In genomic region chr6:110415297-110415916, GRCh38 we compare ENCODE assay signal across 8 cellular contexts. TPM values are rescaled to one million over a fixed set of nuclear protein-coding genes. Genes with fewer than 3 reads are reported as not detected.
DNase-seq lines count a peak whose midpoint lies in the region; ATAC-seq and TF ChIP-seq lines count a peak whose summit lies in the region.

Gene DDO, minus strand, starts transcription at chr6:110415575. Its CDS starts 2,113 bp downstream, at chr6:110413462.

- 90 to 96% methylated on average over 4 to 10 of the region's 10 CpGs for WGBS in endodermal cell (ENCODE audit: insufficient coverage in 1 of 2, insufficient read length in 1 of 2), 2 experiments

- H3K4me3 ChIP-seq in Peyer's patch (peak within 1 kb of the TSS in 3 of 4 donors; percentile 18 to 59 (median 51)), endodermal cell (ENCODE audit: low read length) (no peak within 1 kb of the TSS)

- H3K9me3 ChIP-seq in Peyer's patch (no peaks in the 10 kb centered on the region), endodermal cell (ENCODE audit: control insufficient read depth, low read length) (peaks cover 5% of the 10 kb centered on the region)

- peak within 1 kb of the TSS in 3 of 4 donors; percentile 60 to 86 (median 74) for H3K27ac ChIP-seq in Peyer's patch
- no peak within 1 kb of the TSS for H3K27ac ChIP-seq in endodermal cell (ENCODE audit: low read depth, low read length)

- TF ChIP-seq CTCF in Peyer's patch (IDR thresholded peaks at IDR 0.05) (no peak), endodermal cell (conservative IDR thresholded peaks at IDR 0.05) (no peak)

- H3K36me3 Mint-ChIP-seq in naive B cell (no peaks in the 10 kb centered on the region), endodermal cell (ENCODE audit: low read depth) (no peaks in the 10 kb centered on the region)

- no peak for TF ChIP-seq POLR2A in Peyer's patch (IDR thresholded peaks at IDR 0.05)
- peak; percentile 29 for TF ChIP-seq POLR2A in erythroblast (IDR thresholded peaks at IDR 0.05; ENCODE audit: low read length)

- H3K36me3 ChIP-seq in Peyer's patch (no peaks in the 10 kb centered on the region), endodermal cell (ENCODE audit: control insufficient read depth, insufficient read depth, low read length) (no peaks in the 10 kb centered on the region)

- no peaks in the 10 kb centered on the region for H3K9me3 Mint-ChIP-seq in naive B cell
- H3K9me3 Mint-ChIP-seq in endodermal cell = peaks cover 6% of the 10 kb centered on the region

- ATAC-seq in naive B cell (ENCODE audit: low read depth in 2 of 2) = peak in 1 of 2 donors; percentile 27

- peaks cover 3 to 8% (median 6%) of the 10 kb centered on the region in 3 donors for H3K27me3 Mint-ChIP-seq in naive B cell
- no peaks in the 10 kb centered on the region for H3K27me3 Mint-ChIP-seq in endodermal cell (ENCODE audit: insufficient read depth)

- no peak within 1 kb of the TSS for H3K9ac ChIP-seq in endodermal cell (ENCODE audit: extremely low read depth, low read length, poor library complexity, severe bottlenecking)

- in situ Hi-C loops in G401 (cut with HindIII; ENCODE audit: low sequenced_read_pairs) = no loop called here

- H3K4me1 ChIP-seq in Peyer's patch (peaks cover 0 to 7% (median 0%) of the 10 kb centered on the region in 4 donors), endodermal cell (ENCODE audit: control insufficient read depth, insufficient read depth, low read length) (no peaks in the 10 kb centered on the region)

- H3K27ac Mint-ChIP-seq in naive B cell (no peak within 1 kb of the TSS), endodermal cell (no peak within 1 kb of the TSS)

- H3K4me1 Mint-ChIP-seq in naive B cell (peaks cover 8 to 11% (median 10%) of the 10 kb centered on the region in 3 donors), endodermal cell (peaks cover 15% of the 10 kb centered on the region)

- H3K4me3 Mint-ChIP-seq in naive B cell (peak within 1 kb of the TSS in 6 of 8 donors; percentile 33 to 71 (median 54)), endodermal cell (no peak within 1 kb of the TSS)

- DNase-seq in G401 (ENCODE audit: low spot score) (peak; percentile 97), Peyer's patch (peak in 2 of 3 donors; percentile 76 to 82), erythroblast (lab: John Stamatoyannopoulos, UW) (peak in 1 of 2 experiments; percentile 4), naive B cell (no peak), endodermal cell (no peak), NAMALWA (ENCODE audit: low spot score) (no peak), OCI-M2 (lab: John Stamatoyannopoulos, UW; ENCODE audit: unreplicated experiment) (no peak), KG1 (lab: John Stamatoyannopoulos, UW) (no peak)

- H3K27me3 ChIP-seq in Peyer's patch (no peaks in the 10 kb centered on the region), endodermal cell (ENCODE audit: control insufficient read depth, insufficient read depth, low read length, poor library complexity, severe bottlenecking) (no peaks in the 10 kb centered on the region)

RNA-seq across cellular contexts. Expression of gene DDO, which starts in this region (rescaled TPM):
- total RNA-seq in G401 (2014; rRNA removed; shearing (Covaris generic)) = not detected in 2 replicates
- total RNA-seq in Peyer's patch (1 to 10 TPM; 3.3 to 9.8 (median 4.0) TPM), endodermal cell (not detected)
- polyA plus RNA-seq in naive B cell (ENCODE audit: low read depth in 6 of 6) = not detected
- not detected for polyA plus RNA-seq in endodermal cell (2013, experiment 1 of 2)
- polyA plus RNA-seq in endodermal cell (2013, experiment 2 of 2) = not detected

Comparison
In these comparisons a context has a peak if more than half of its experiments do, and no peak if none do; other contexts are left out.
1. Peak in DNase-seq in G401; RNA of the gene not detected or under 1 TPM.
2. DNase-seq: peak in Peyer's patch (2 of 3); none in naive B cell (single experiment), endodermal cell (single experiment), NAMALWA (single experiment), OCI-M2 (single experiment) and KG1 (single experiment).